Comparison of ENCODE assay signal across 16 cellular contexts in the genomic region with DNA sequence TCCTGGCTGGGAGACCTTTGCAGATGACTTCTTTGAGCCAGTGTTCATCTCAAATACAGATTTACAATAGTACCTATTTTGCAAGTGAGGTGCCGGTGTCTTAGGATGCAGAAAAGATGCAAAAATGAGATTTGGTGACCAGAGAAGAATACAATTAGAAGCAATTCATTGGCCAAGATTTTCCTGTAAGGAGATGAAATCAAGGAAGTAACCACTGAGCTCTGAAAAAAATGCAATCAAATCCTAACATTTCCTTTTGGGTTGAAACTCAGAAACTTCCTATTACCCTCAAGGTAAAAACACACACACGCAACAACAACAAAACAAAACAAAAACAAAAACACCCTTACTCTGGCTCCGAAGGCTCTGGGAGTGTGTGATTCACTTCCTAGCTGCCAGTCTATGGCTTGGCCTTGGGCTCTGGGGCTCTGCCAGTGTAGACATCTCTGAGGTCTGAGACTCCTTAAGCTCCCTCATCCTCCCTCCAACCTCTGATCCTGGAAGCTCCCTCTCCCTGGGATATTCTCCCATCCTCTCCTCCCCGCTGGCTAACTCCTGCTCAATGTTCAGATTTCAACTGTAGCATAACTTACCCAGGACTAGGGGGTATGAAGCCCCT. TPM values are rescaled to one million over a fixed set of nuclear protein-coding genes. Genes with fewer than 3 reads are reported as not detected.
DNase-seq lines count a peak whose midpoint lies in the region; ATAC-seq, FAIRE-seq and TF ChIP-seq lines count a peak whose summit lies in the region.
"Had no signal": no experiment of that assay in that cellular context is flagged by ENCODE, and none has a peak within 500 bp of the region (broad histone marks: within the 10 kb centered on the region; RNA-seq: fewer than 3 reads in every experiment).

No MANE protein-coding gene starts in this region.

- no peak overlapping the region for H2AFZ ChIP-seq in K562 (ENCODE audit: low read depth, low read length)
- H2AFZ ChIP-seq: PC-9 had no signal

- H3K27ac ChIP-seq in K562 (ENCODE audit: extremely low read depth, low read depth, low read length): no peak overlapping the region
- peak overlapping the region; percentile 100 for H3K27ac ChIP-seq in temporal lobe (ENCODE audit: low read depth, low read length)
- H3K27ac ChIP-seq in pancreas: no peak overlapping the region
- H3K27ac ChIP-seq: PC-9 had no signal

- H3K9me1 ChIP-seq in K562 (ENCODE audit: control insufficient read depth, insufficient read depth, low read length): peaks cover 4% of the 10 kb centered on the region

- ATAC-seq in K562 (no peak), pancreas (no peak)

- H3K27me3 ChIP-seq in K562 (ENCODE audit: control insufficient read depth in 2 of 2, insufficient read depth in 2 of 2, low read length in 2 of 2): peaks cover 25 to 40% of the 10 kb centered on the region in 2 experiments; a peak in 4 of 5 replicates
- H3K27me3 ChIP-seq in iPS-15b (ENCODE audit: control insufficient read depth, insufficient read depth, low read length): no peaks in the 10 kb centered on the region
- no peaks in the 10 kb centered on the region for H3K27me3 ChIP-seq in pancreas

- 2% methylated on average over 4 of the region's 4 CpGs for WGBS in K562 (ENCODE audit: insufficient coverage, low coverage, missing lambda C conversion rate)
- 81 to 94% methylated on average over 4 of the region's 4 CpGs for WGBS in pancreas, 2 donors

- POLR2A ChIA-PET in K562 (lab: Yijun Ruan, JAX): interaction anchor here (0.7 to 1.2 kb wide), 2 partner anchors 24 to 145 kb away, joined by 3 to 4 read pairs; no protein-coding TSS in a partner anchor

- in situ Hi-C loops in K562 (cut with MboI): no loop called here

- intact Hi-C loops in K562 (cut with micrococcal nuclease): no loop called here
- intact Hi-C loops in pancreas (cut with DNase I): no loop called here

- H3K36me3 ChIP-seq in K562 (ENCODE audit: control insufficient read depth, insufficient read depth, low read length) (no peaks in the 10 kb centered on the region), iPS-15b (ENCODE audit: control insufficient read depth, insufficient read depth, low read length) (no peaks in the 10 kb centered on the region), pancreas (no peaks in the 10 kb centered on the region)

- TF ChIP-seq CTCF in K562 (IDR thresholded peaks at IDR 0.05 in 2 of 3, conservative IDR thresholded peaks at IDR 0.05 in 1 of 3; ENCODE audit: insufficient read depth in 2 of 3, low read depth in 1 of 3, low read length in 3 of 3): no peak
- TF ChIP-seq CTCF in pancreas (IDR thresholded peaks at IDR 0.05): no peak

- peaks cover 20% of the 10 kb centered on the region for H3K4me1 Mint-ChIP-seq in activated T-cell treated with anti-CD3 and anti-CD28 coated beads, Interleukin-2, amount 50 U/mL, for 24 hours (ENCODE audit: low read depth)

- H3K4me2 ChIP-seq in K562 (ENCODE audit: insufficient read depth, low read length): no peak overlapping the region
- H3K4me2 ChIP-seq: PC-9 had no signal

- BruUV-seq in K562 (replicated peaks; lab: Mats Ljungman, UMichigan): no TSS peak

- no peak for TF ChIP-seq RAD21 in K562 (CRISPR knock-in tag; conservative IDR thresholded peaks at IDR 0.05 in 1 of 2, IDR thresholded peaks at IDR 0.05 in 1 of 2)

- no peaks in the 10 kb centered on the region for H3K79me2 ChIP-seq in K562 (ENCODE audit: control insufficient read depth, insufficient read depth, low read length)

- no peaks in the 10 kb centered on the region for H3K9me3 ChIP-seq in K562 (replicated peaks; ENCODE audit: control insufficient read depth, insufficient read depth, low read depth, low read length)
- H3K9me3 ChIP-seq in iPS-15b (ENCODE audit: control insufficient read depth, insufficient read depth, low read length): no peaks in the 10 kb centered on the region
- H3K9me3 ChIP-seq in pancreas: no peaks in the 10 kb centered on the region

- H3K9ac ChIP-seq in K562 (ENCODE audit: insufficient read depth in 1 of 2, low read depth in 2 of 2, low read length in 2 of 2) (no peak overlapping the region), iPS-15b (ENCODE audit: low read depth, low read length) (peak overlapping the region; percentile 9)

- FAIRE-seq in K562 (lab: Jason Lieb, UNC): no peak
- no peak for FAIRE-seq in pancreas (lab: Jason Lieb, UNC)

- H3K36me3 Mint-ChIP-seq in activated T-cell treated with anti-CD3 and anti-CD28 coated beads, Interleukin-2, amount 50 U/mL, for 24 hours (ENCODE audit: low read depth): no peaks in the 10 kb centered on the region
- H3K36me3 Mint-ChIP-seq: type B pancreatic cell had no signal

- H4K20me1 ChIP-seq in K562 (replicated peaks; ENCODE audit: control insufficient read depth, insufficient read depth, low read length): peaks cover 5% of the 10 kb centered on the region; the same call in 1 of the 2 replicates

- no peak for TF ChIP-seq POLR2A in K562 (conservative IDR thresholded peaks at IDR 0.05)

- peaks cover 0 to 14% of the 10 kb centered on the region in 2 experiments; a peak in 2 of 5 replicates for H3K4me1 ChIP-seq in K562 (replicated peaks in 1 of 2; ENCODE audit: control insufficient read depth in 2 of 2, insufficient read depth in 2 of 2, low read length in 2 of 2)
- peaks cover 12% of the 10 kb centered on the region for H3K4me1 ChIP-seq in iPS-15b (ENCODE audit: control insufficient read depth, insufficient read depth, low read length)
- H3K4me1 ChIP-seq in pancreas: peaks cover 0 to 4% (median 4%) of the 10 kb centered on the region in 3 donors

- H3K4me3 ChIP-seq in K562 (no peak overlapping the region), iPS-15b (ENCODE audit: low read depth, low read length) (peak overlapping the region; percentile 14), pancreas (no peak overlapping the region)
- H3K4me3 ChIP-seq: PC-9 had no signal

- no peak overlapping the region for H3K4me3 Mint-ChIP-seq in activated T-cell treated with anti-CD3 and anti-CD28 coated beads, Interleukin-2, amount 50 U/mL, for 24 hours
- H3K4me3 Mint-ChIP-seq: type B pancreatic cell had no signal

- CTCF ChIA-PET in K562 (lab: Yijun Ruan, JAX; ENCODE audit: low intra/inter-chr PET ratio): no interaction called here

- H3K27me3 Mint-ChIP-seq in activated T-cell treated with anti-CD3 and anti-CD28 coated beads, Interleukin-2, amount 50 U/mL, for 24 hours: peaks cover 1% of the 10 kb centered on the region

- no peaks in the 10 kb centered on the region for H3K9me3 Mint-ChIP-seq in activated T-cell treated with anti-CD3 and anti-CD28 coated beads, Interleukin-2, amount 50 U/mL, for 24 hours
- H3K9me3 Mint-ChIP-seq: type B pancreatic cell had no signal

- no peak for TF ChIP-seq EP300 in K562 (IDR thresholded peaks at IDR 0.05; ENCODE audit: low read length)

- DNase-seq in activated T-cell treated with anti-CD3 and anti-CD28 coated beads, Interleukin-2, amount 50 U/mL, for 24 hours: no peak
- no peak for DNase-seq in activated T-cell treated with anti-CD3 and anti-CD28 coated beads for 4 hours
- no peak for DNase-seq in K562 (ENCODE audit: extremely low read depth in 1 of 4, low spot score in 3 of 4)
- no peak for DNase-seq in kidney glomerular epithelial cell (lab: John Stamatoyannopoulos, UW)
- DNase-seq in NCI-H1930 (lab: John Stamatoyannopoulos, UW): no peak
- no peak for DNase-seq in pancreas
- DNase-seq: aorta, DND-41, KG1, NCI-H2171 had no signal

- peak overlapping the region; percentile 33 for H3K27ac Mint-ChIP-seq in activated T-cell treated with anti-CD3 and anti-CD28 coated beads, Interleukin-2, amount 50 U/mL, for 24 hours
- H3K27ac Mint-ChIP-seq: type B pancreatic cell had no signal

RNA-seq across cellular contexts. Expression of gene MT4, which starts 16.8 kb away (rescaled TPM):
- total RNA-seq in K562 (2011; cell fraction: chromatin; rRNA removed; ENCODE audit: low replicate concordance): not detected in 2 replicates
- not detected in 2 replicates for total RNA-seq in K562 (2011; cell fraction: nucleolus; rRNA removed)
- total RNA-seq in K562 (2011; cell fraction: nucleoplasm; rRNA removed): not detected in 2 replicates
- total RNA-seq in K562 (2014; rRNA removed) (not detected in 2 replicates), K562 (2014; rRNA removed; fragmentation: Illumina TruSeq; extraction: Trizol) (not detected in 2 replicates), K562 (2015; rRNA removed; fragmentation: Illumina TruSeq; extraction: Trizol) (not detected in 2 replicates), K562 (2021) (not detected in 2 replicates), temporal lobe (not detected), pancreas (not detected)
- polyA plus RNA-seq in K562 (2011; rRNA removed) (not detected in 2 replicates), K562 (2014; fragmentation: Illumina TruSeq; extraction: Trizol) (not detected in 2 replicates), K562 (2014; fragmentation: Nextera tagmentation; extraction: Ambion mirVana) (not detected), K562 (2014; rRNA removed) (not detected in 2 replicates), pancreas (not detected)
- polyA plus RNA-seq in K562 (2011; cell fraction: cytosol; rRNA removed): not detected in 2 replicates
- polyA plus RNA-seq in K562 (2011; cell fraction: nucleus; rRNA removed): not detected in 2 replicates
- 1.7 TPM in 1 of 2 replicates, not detected in the other for polyA plus RNA-seq in K562 (2012)
- not detected in 2 replicates for polyA minus RNA-seq in K562 (2011; rRNA and poly(A)+ RNA removed)
- not detected in 2 replicates for polyA minus RNA-seq in K562 (2011; cell fraction: cytosol; rRNA and poly(A)+ RNA removed)
- polyA minus RNA-seq in K562 (2011; cell fraction: nucleus; rRNA and poly(A)+ RNA removed): not detected in 2 replicates
- total RNA-seq: aorta, mucosa of gallbladder, PC-9, sciatic nerve had no signal
- polyA plus RNA-seq: aorta had no signal

RNA-seq across cellular contexts. Expression of gene BBS2, which starts 28.2 kb away (rescaled TPM):
- total RNA-seq in K562 (2011; cell fraction: chromatin; rRNA removed; ENCODE audit: low replicate concordance): 12.0 and 37.2 TPM in 2 replicates
- total RNA-seq in K562 (2011; cell fraction: nucleolus; rRNA removed): 6.0 and 12.2 TPM in 2 replicates
- total RNA-seq in K562 (2011; cell fraction: nucleoplasm; rRNA removed): 9.2 and 12.9 TPM in 2 replicates
- total RNA-seq in K562 (2014; rRNA removed) (7.6 and 7.9 TPM in 2 replicates), K562 (2014; rRNA removed; fragmentation: Illumina TruSeq; extraction: Trizol) (10.6 and 12.2 TPM in 2 replicates), K562 (2015; rRNA removed; fragmentation: Illumina TruSeq; extraction: Trizol) (10.9 and 12.3 TPM in 2 replicates), K562 (2021) (6.8 and 7.2 TPM in 2 replicates), temporal lobe (107 TPM), pancreas (10 to 100 TPM in 5 of 6 donors, 1 to 10 TPM in 1; 10.0 to 19.0 (median 14.5) TPM)
- polyA plus RNA-seq in K562 (2011; rRNA removed) (22.7 and 29.1 TPM in 2 replicates), K562 (2014; fragmentation: Illumina TruSeq; extraction: Trizol) (7.4 and 10.2 TPM in 2 replicates), K562 (2014; fragmentation: Nextera tagmentation; extraction: Ambion mirVana) (1 to 10 TPM; 4.2 to 4.4 TPM), K562 (2014; rRNA removed) (13.3 and 15.4 TPM in 2 replicates), pancreas (10 to 100 TPM; 20.7 to 50.4 TPM)
- polyA plus RNA-seq in K562 (2011; cell fraction: cytosol; rRNA removed): 7.8 and 14.4 TPM in 2 replicates
- polyA plus RNA-seq in K562 (2011; cell fraction: nucleus; rRNA removed): 36.2 and 69.5 TPM in 2 replicates
- polyA plus RNA-seq in K562 (2012): 8.7 and 16.2 TPM in 2 replicates
- polyA minus RNA-seq in K562 (2011; rRNA and poly(A)+ RNA removed): 13.0 and 17.0 TPM in 2 replicates
- 6.9 and 8.6 TPM in 2 replicates for polyA minus RNA-seq in K562 (2011; cell fraction: cytosol; rRNA and poly(A)+ RNA removed)
- polyA minus RNA-seq in K562 (2011; cell fraction: nucleus; rRNA and poly(A)+ RNA removed): 7.1 and 24.4 TPM in 2 replicates

RNA-seq across cellular contexts. Expression of gene MT3, which starts 41.3 kb away (rescaled TPM):
- total RNA-seq in K562 (2011; cell fraction: chromatin; rRNA removed; ENCODE audit: low replicate concordance): not detected in 2 replicates
- total RNA-seq in K562 (2011; cell fraction: nucleolus; rRNA removed): not detected in 2 replicates
- not detected in 2 replicates for total RNA-seq in K562 (2011; cell fraction: nucleoplasm; rRNA removed)
- total RNA-seq in K562 (2014; rRNA removed): not detected in 2 replicates
- not detected in 2 replicates for total RNA-seq in K562 (2014; rRNA removed; fragmentation: Illumina TruSeq; extraction: Trizol)
- total RNA-seq in K562 (2015; rRNA removed; fragmentation: Illumina TruSeq; extraction: Trizol): not detected in 2 replicates
- not detected in 2 replicates for total RNA-seq in K562 (2021)
- polyA plus RNA-seq in K562 (2011; rRNA removed): not detected in 2 replicates
- not detected in 2 replicates for polyA plus RNA-seq in K562 (2011; cell fraction: cytosol; rRNA removed)
- not detected in 2 replicates for polyA plus RNA-seq in K562 (2011; cell fraction: nucleus; rRNA removed)
- not detected in 2 replicates for polyA plus RNA-seq in K562 (2012)
- not detected in 2 replicates for polyA plus RNA-seq in K562 (2014; fragmentation: Illumina TruSeq; extraction: Trizol)
- not detected for polyA plus RNA-seq in K562 (2014; fragmentation: Nextera tagmentation; extraction: Ambion mirVana)
- polyA plus RNA-seq in K562 (2014; rRNA removed): not detected in 2 replicates
- not detected in 2 replicates for polyA minus RNA-seq in K562 (2011; rRNA and poly(A)+ RNA removed)
- polyA minus RNA-seq in K562 (2011; cell fraction: cytosol; rRNA and poly(A)+ RNA removed): not detected in 2 replicates
- polyA minus RNA-seq in K562 (2011; cell fraction: nucleus; rRNA and poly(A)+ RNA removed): not detected in 2 replicates
- 12.8 TPM for total RNA-seq in temporal lobe
- total RNA-seq in pancreas: under 1 TPM in 2 of 6 donors, not detected in 4; 0.41 to 0.43 TPM
- 1 to 10 TPM; 1.1 to 4.6 TPM for polyA plus RNA-seq in pancreas
- total RNA-seq: PC-9 had no signal
- polyA plus RNA-seq: aorta had no signal
